In genomic region chr3:2525968-2526367, GRCh38 we compare ENCODE assay signal across 24 cellular contexts.
"Had no signal": no experiment of that assay in that cellular context is flagged by ENCODE, and none has a peak within 500 bp of the region (broad histone marks: within the 10 kb centered on the region; RNA-seq: fewer than 3 reads in every experiment).

No MANE protein-coding gene starts in this region.

- H3K36me3 ChIP-seq: adrenal gland, esophagus squamous epithelium, gastroesophageal sphincter, heart right ventricle had no signal

- H3K27me3 ChIP-seq: adrenal gland, body of pancreas, esophagus squamous epithelium, gastroesophageal sphincter, heart right ventricle, hepatocyte had no signal

- H3K27ac ChIP-seq: adrenal gland, body of pancreas, epithelial cell of prostate, esophagus squamous epithelium, gastroesophageal sphincter, heart right ventricle, hepatocyte, VCaP had no signal

- H3K4me1 ChIP-seq: adrenal gland, body of pancreas, esophagus squamous epithelium, gastroesophageal sphincter had no signal

- H3K9me3 ChIP-seq: adrenal gland, body of pancreas, esophagus squamous epithelium, gastroesophageal sphincter, heart right ventricle had no signal

- DNase-seq: activated CD4-positive, alpha-beta T cell treated with anti-CD3 and anti-CD28 coated beads for 1 hour; activated CD4-positive, alpha-beta T cell treated with anti-CD3 and anti-CD28 coated beads for 4 hours; activated CD4-positive, alpha-beta T cell treated with anti-CD3 and anti-CD28 coated beads, Interleukin-2, amount 10 ng/mL, durations not matched to agents 7 days and 5 days; activated CD4-positive, alpha-beta T cell treated with anti-CD3 and anti-CD28 coated beads, Interleukin-2, amount 50 U/mL, for 4 hours; activated CD8-positive, alpha-beta memory T cell treated with anti-CD3 and anti-CD28 coated beads for 24 hours; activated CD8-positive, alpha-beta T cell treated with anti-CD3 and anti-CD28 coated beads for 36 hours; activated effector memory CD4-positive, alpha-beta T cell treated with anti-CD3 and anti-CD28 coated beads, Interleukin-2, amount 50 U/mL, for 16 hours; activated naive CD4-positive, alpha-beta T cell treated with anti-CD3 and anti-CD28 coated beads for 36 hours; activated naive CD8-positive, alpha-beta T cell treated with anti-CD3 and anti-CD28 coated beads for 36 hours; activated naive CD8-positive, alpha-beta T cell treated with anti-CD3 and anti-CD28 coated beads, Interleukin-2, amount 50 U/mL, for 24 hours; activated T-cell treated with anti-CD3 and anti-CD28 coated beads, Interleukin-2, amount 50 U/mL, for 4 hours; adrenal gland; amygdala; aorta; body of pancreas; effector CD8-positive, alpha-beta T cell; esophagus squamous epithelium; foreskin melanocyte; heart right ventricle; T-helper 2 cell had no signal

- H3K4me3 ChIP-seq: adrenal gland, body of pancreas, esophagus squamous epithelium, gastroesophageal sphincter, heart right ventricle, hepatocyte had no signal
